11 cellular contexts compared by ENCODE assay signal in genomic region chr6:157761926-157762325, GRCh38.
A peak's percentile ranks its signal among the peaks of the same experiment; 100 is the strongest.
DNase-seq lines count a peak whose midpoint lies in the region; ATAC-seq and TF ChIP-seq lines count a peak whose summit lies in the region.
"Had no signal": no experiment of that assay in that cellular context is flagged by ENCODE, and none has a peak within 500 bp of the region (broad histone marks: within the 10 kb centered on the region; RNA-seq: fewer than 3 reads in every experiment).

No MANE protein-coding gene starts in this region.

- H3K4me3 ChIP-seq in BLaER1 = no peak overlapping the region
- no peak overlapping the region for H3K4me3 ChIP-seq in naive thymus-derived CD4-positive, alpha-beta T cell (ENCODE audit: low read length)

- no peak overlapping the region for H3K9ac ChIP-seq in BLaER1

- TF ChIP-seq CTCF in Calu3 (IDR thresholded peaks at IDR 0.05; ENCODE audit: unreplicated experiment) = no peak

- H3K4me3 Mint-ChIP-seq in Calu3 (ENCODE audit: low read depth, unreplicated experiment) = peak overlapping the region; percentile 52
- H3K4me3 Mint-ChIP-seq in activated T-helper 17 cell treated with anti-CD3 and anti-CD28 coated beads, Interleukin-2, amount 50 U/mL, for 72 hours = peak overlapping the region; percentile 87
- H3K4me3 Mint-ChIP-seq in naive thymus-derived CD4-positive, alpha-beta T cell = peak overlapping the region in 7 of 10 donors; percentile 6 to 56 (median 47)

- DNase-seq in Calu3 (no peak), sciatic nerve (ENCODE audit: low spot score) (no peak), CD1c-positive myeloid dendritic cell (ENCODE audit: extremely low spot score) (no peak)
- DNase-seq in naive thymus-derived CD4-positive, alpha-beta T cell = no peak
- DNase-seq: MM.1S, NCI-H345, nucleus accumbens had no signal

- H3K27me3 ChIP-seq in BLaER1 = no peaks in the 10 kb centered on the region
- no peaks in the 10 kb centered on the region for H3K27me3 ChIP-seq in naive thymus-derived CD4-positive, alpha-beta T cell (ENCODE audit: control insufficient read depth in 2 of 2, insufficient read depth in 2 of 2, low read length in 2 of 2)

- H3K9me3 ChIP-seq in BLaER1 = no peaks in the 10 kb centered on the region
- H3K9me3 ChIP-seq in naive thymus-derived CD4-positive, alpha-beta T cell (ENCODE audit: control insufficient read depth in 2 of 3, low read length in 3 of 3) = no peaks in the 10 kb centered on the region

- H3K4me2 ChIP-seq in BLaER1 = peak overlapping the region; percentile 92

- no peak overlapping the region for H3K27ac ChIP-seq in BLaER1
- H3K27ac ChIP-seq in naive thymus-derived CD4-positive, alpha-beta T cell (ENCODE audit: low read depth, low read length) = no peak overlapping the region

- POLR2A ChIA-PET in naive thymus-derived CD4-positive, alpha-beta T cell (lab: Charles Lee) = interaction anchor here (0.6 to 1.4 kb wide), 6 partner anchors 70 to 1963 kb away, joined by 3 to 5 read pairs (median 4); no protein-coding TSS in a partner anchor

- H4K20me1 ChIP-seq in BLaER1 = peaks cover 16% of the 10 kb centered on the region

- no peaks in the 10 kb centered on the region for H3K9me3 Mint-ChIP-seq in Calu3 (ENCODE audit: low read depth, unreplicated experiment)
- H3K9me3 Mint-ChIP-seq in activated T-helper 17 cell treated with anti-CD3 and anti-CD28 coated beads, Interleukin-2, amount 50 U/mL, for 72 hours = no peaks in the 10 kb centered on the region
- peaks cover 0 to 3% (median 0%) of the 10 kb centered on the region in 11 donors for H3K9me3 Mint-ChIP-seq in naive thymus-derived CD4-positive, alpha-beta T cell

- intact Hi-C loops in Calu3 (cut with micrococcal nuclease; ENCODE audit: unreplicated experiment) = loop anchor here (5.0 kb wide), 2 partner anchors 60 to 110 kb away; partner anchors contain the start of gene SNX9
- intact Hi-C loops in naive thymus-derived CD4-positive, alpha-beta T cell (cut with micrococcal nuclease) = loop anchor here (1.0 to 10.0 kb wide), 11 partner anchors 19 to 1093 kb away; partner anchors contain the start of gene TMEM242 (in 1 of the 2)
- intact Hi-C loops in sciatic nerve (cut with DNase I) = no loop called here

- no peaks in the 10 kb centered on the region for H3K36me3 ChIP-seq in BLaER1
- H3K36me3 ChIP-seq in naive thymus-derived CD4-positive, alpha-beta T cell (ENCODE audit: control insufficient read depth in 2 of 3, insufficient read depth in 3 of 3, low read length in 3 of 3) = no peaks in the 10 kb centered on the region

- no peak for ATAC-seq in activated T-helper 17 cell treated with anti-CD3 and anti-CD28 coated beads, Interleukin-2, amount 50 U/mL, for 72 hours (replicated peaks)
- no peak for ATAC-seq in naive thymus-derived CD4-positive, alpha-beta T cell
- no peak for ATAC-seq in sciatic nerve
- ATAC-seq in GM19351 (IDR thresholded peaks at IDR 0.05; ENCODE audit: unreplicated experiment) = no peak
- no peak for ATAC-seq in HG02642 (IDR thresholded peaks at IDR 0.05; ENCODE audit: poor library complexity, unreplicated experiment)

- BruUV-seq in Calu3 (replicated peaks; lab: Mats Ljungman, UMichigan) = no TSS peak

- peaks cover 73% of the 10 kb centered on the region for H3K4me1 ChIP-seq in BLaER1
- peaks cover 27 to 60% of the 10 kb centered on the region in 2 donors for H3K4me1 ChIP-seq in naive thymus-derived CD4-positive, alpha-beta T cell (ENCODE audit: control insufficient read depth in 2 of 2, insufficient read depth in 2 of 2, low read length in 2 of 2)

- CTCF ChIA-PET in Calu3 (lab: Charles Lee) = interaction anchor here (0.6 to 0.7 kb wide), 2 partner anchors 54 to 133 kb away, joined by 3 to 11 read pairs; no protein-coding TSS in a partner anchor
- CTCF ChIA-PET in naive thymus-derived CD4-positive, alpha-beta T cell (lab: Charles Lee) = interaction anchor here (1.2 to 6.6 kb wide), 4 partner anchors 10 to 123 kb away, joined by 3 to 53 read pairs (median 5); no protein-coding TSS in a partner anchor

- peaks cover 63% of the 10 kb centered on the region for H3K4me1 Mint-ChIP-seq in Calu3 (ENCODE audit: low read depth, unreplicated experiment)
- peaks cover 64% of the 10 kb centered on the region for H3K4me1 Mint-ChIP-seq in activated T-helper 17 cell treated with anti-CD3 and anti-CD28 coated beads, Interleukin-2, amount 50 U/mL, for 72 hours
- peaks cover 44 to 89% (median 75%) of the 10 kb centered on the region in 7 donors for H3K4me1 Mint-ChIP-seq in naive thymus-derived CD4-positive, alpha-beta T cell

- H3K27me3 Mint-ChIP-seq in Calu3 (ENCODE audit: unreplicated experiment) = no peaks in the 10 kb centered on the region
- no peaks in the 10 kb centered on the region for H3K27me3 Mint-ChIP-seq in activated T-helper 17 cell treated with anti-CD3 and anti-CD28 coated beads, Interleukin-2, amount 50 U/mL, for 72 hours
- peaks cover 0 to 36% (median 0%) of the 10 kb centered on the region in 5 donors for H3K27me3 Mint-ChIP-seq in naive thymus-derived CD4-positive, alpha-beta T cell

- H3K27ac Mint-ChIP-seq in Calu3 (ENCODE audit: unreplicated experiment) = peak overlapping the region; percentile 97
- peak overlapping the region; percentile 99 for H3K27ac Mint-ChIP-seq in activated T-helper 17 cell treated with anti-CD3 and anti-CD28 coated beads, Interleukin-2, amount 50 U/mL, for 72 hours
- H3K27ac Mint-ChIP-seq in naive thymus-derived CD4-positive, alpha-beta T cell = peak overlapping the region; percentile 69 to 99 (median 91)

- H3K36me3 Mint-ChIP-seq in Calu3 (ENCODE audit: insufficient read depth, unreplicated experiment) = peaks cover 39% of the 10 kb centered on the region
- peaks cover 29% of the 10 kb centered on the region for H3K36me3 Mint-ChIP-seq in activated T-helper 17 cell treated with anti-CD3 and anti-CD28 coated beads, Interleukin-2, amount 50 U/mL, for 72 hours (ENCODE audit: low read depth)
- peaks cover 0 to 6% (median 0%) of the 10 kb centered on the region in 5 donors for H3K36me3 Mint-ChIP-seq in naive thymus-derived CD4-positive, alpha-beta T cell
